8 cellular contexts compared by ENCODE assay signal in genomic region chr10:92849234-92849525, GRCh38. TPM values are rescaled to one million over a fixed set of nuclear protein-coding genes. Genes with fewer than 3 reads are reported as not detected.
A peak's percentile ranks its signal among the peaks of the same experiment; 100 is the strongest.
DNase-seq lines count a peak whose midpoint lies in the region; ATAC-seq and TF ChIP-seq lines count a peak whose summit lies in the region.

No MANE protein-coding gene starts in this region.

- H3K27me3 Mint-ChIP-seq in activated T-cell treated with anti-CD3 and anti-CD28 coated beads, Interleukin-2, amount 50 U/mL, for 72 hours (ENCODE audit: low read depth): no peaks in the 10 kb centered on the region

- H3K27me3 ChIP-seq in subcutaneous abdominal adipose tissue (ENCODE audit: control insufficient read depth in 5 of 5, insufficient read depth in 4 of 5, low read length in 5 of 5): no peaks in the 10 kb centered on the region

- peak overlapping the region; percentile 80 for H3K27ac Mint-ChIP-seq in activated T-cell treated with anti-CD3 and anti-CD28 coated beads, Interleukin-2, amount 50 U/mL, for 72 hours

- H3K36me3 ChIP-seq in subcutaneous abdominal adipose tissue (ENCODE audit: control insufficient read depth in 5 of 5, insufficient read depth in 5 of 5, low read length in 5 of 5): no peaks in the 10 kb centered on the region

- H3K4me1 Mint-ChIP-seq in activated T-cell treated with anti-CD3 and anti-CD28 coated beads, Interleukin-2, amount 50 U/mL, for 72 hours (ENCODE audit: low read depth): peaks cover 38% of the 10 kb centered on the region

- peak overlapping the region; percentile 57 for H3K27ac ChIP-seq in subcutaneous abdominal adipose tissue (ENCODE audit: low read depth, low read length)

- no peak for DNase-seq in activated T-cell treated with anti-CD3 and anti-CD28 coated beads, Interleukin-2, amount 50 U/mL, for 72 hours
- no peak for DNase-seq in activated T-cell treated with anti-CD3 and anti-CD28 coated beads, Interleukin-2, amount 50 U/mL, for 1 hour

- H3K9me3 ChIP-seq in iPS-18c (ENCODE audit: control insufficient read depth, insufficient read depth, low read length) (peaks cover 4% of the 10 kb centered on the region), subcutaneous abdominal adipose tissue (ENCODE audit: control insufficient read depth in 5 of 5, low read length in 5 of 5) (no peaks in the 10 kb centered on the region)

- peak overlapping the region; percentile 89 for H3K4me3 ChIP-seq in WI38 (ENCODE audit: low read depth, low read length)
- peak overlapping the region; percentile 85 for H3K4me3 ChIP-seq in iPS-18c (ENCODE audit: insufficient read depth, low read depth, low read length)
- peak overlapping the region; percentile 73 to 91 (median 80) for H3K4me3 ChIP-seq in subcutaneous abdominal adipose tissue (ENCODE audit: low read depth in 1 of 5, low read length in 5 of 5)

- TF ChIP-seq CTCF in WI38 (IDR thresholded peaks at IDR 0.05; ENCODE audit: low read depth, low read length): no peak

- ATAC-seq in activated T-cell treated with anti-CD3 and anti-CD28 coated beads, Interleukin-2, amount 50 U/mL, for 72 hours (replicated peaks in 1 of 2): peak in 1 of 2 donors; percentile 9
- no peak for ATAC-seq in GM21423 (IDR thresholded peaks at IDR 0.05; ENCODE audit: unreplicated experiment)
- ATAC-seq in GM18909 (IDR thresholded peaks at IDR 0.05; ENCODE audit: poor library complexity, unreplicated experiment): no peak
- no peak for ATAC-seq in GM19351 (IDR thresholded peaks at IDR 0.05; ENCODE audit: unreplicated experiment)

- H3K4me3 Mint-ChIP-seq in activated T-cell treated with anti-CD3 and anti-CD28 coated beads, Interleukin-2, amount 50 U/mL, for 72 hours: peak overlapping the region; percentile 84 to 86

- H3K36me3 Mint-ChIP-seq in activated T-cell treated with anti-CD3 and anti-CD28 coated beads, Interleukin-2, amount 50 U/mL, for 72 hours (ENCODE audit: insufficient read depth in 2 of 2): peaks cover 0 to 4% of the 10 kb centered on the region in 2 donors

- H3K9me3 Mint-ChIP-seq in activated T-cell treated with anti-CD3 and anti-CD28 coated beads, Interleukin-2, amount 50 U/mL, for 72 hours: no peaks in the 10 kb centered on the region

- peak overlapping the region; percentile 65 to 81 (median 77) for H3K9ac ChIP-seq in subcutaneous abdominal adipose tissue (ENCODE audit: low read length in 5 of 5)

- peaks cover 3 to 21% (median 17%) of the 10 kb centered on the region in 5 donors for H3K4me1 ChIP-seq in subcutaneous abdominal adipose tissue (ENCODE audit: control insufficient read depth in 5 of 5, insufficient read depth in 5 of 5, low read length in 5 of 5)

RNA-seq across cellular contexts. Expression of gene EXOC6, which starts 0.9 kb away (rescaled TPM):
- 10 to 100 TPM in 1 of 2 donors, 1 to 10 TPM in 1; 9.2 to 12.6 TPM for total RNA-seq in activated T-cell treated with anti-CD3 and anti-CD28 coated beads, Interleukin-2, amount 50 U/mL, for 72 hours
